Comparison of ENCODE assay signal across 8 cellular contexts in genomic region chr15:78872972-78873795, GRCh38. TPM values are rescaled to one million over a fixed set of nuclear protein-coding genes. Genes with fewer than 3 reads are reported as not detected.
A peak's percentile ranks its signal among the peaks of the same experiment; 100 is the strongest.
DNase-seq lines count a peak whose midpoint lies in the region; ATAC-seq and TF ChIP-seq lines count a peak whose summit lies in the region.

No MANE protein-coding gene starts in this region.

- peak overlapping the region; percentile 100 for H3K27ac ChIP-seq in HUES6 (ENCODE audit: low read depth, low read length)

- no peaks in the 10 kb centered on the region for H3K9me3 ChIP-seq in HUES6 (ENCODE audit: control insufficient read depth, insufficient read depth, low read depth, low read length)

- TF ChIP-seq CTCF in epithelial cell of esophagus (IDR thresholded peaks at IDR 0.05; ENCODE audit: insufficient read depth, low read depth, low read length, missing control alignments) = peak; percentile 36

- H3K4me3 ChIP-seq in HUES6 (ENCODE audit: low read depth, low read length) (peak overlapping the region; percentile 100), epithelial cell of esophagus (ENCODE audit: low read length) (peak overlapping the region; percentile 96)

- peaks cover 4% of the 10 kb centered on the region; the same call in 1 of the 2 replicates for H3K36me3 ChIP-seq in HUES6 (ENCODE audit: control insufficient read depth, insufficient read depth, low read length)

- no peaks in the 10 kb centered on the region for H3K27me3 ChIP-seq in HUES6 (ENCODE audit: control insufficient read depth, insufficient read depth, low read length)

- peaks cover 32% of the 10 kb centered on the region for H3K4me1 ChIP-seq in HUES6 (ENCODE audit: control insufficient read depth, insufficient read depth, low read length)

- DNase-seq in D341Med (ENCODE audit: low spot score) = peak; percentile 85
- DNase-seq in NOMO-1 treated with dmso at 0.1 percent for 144 hours (lab: John Stamatoyannopoulos, UW; ENCODE audit: unreplicated experiment) = peak; percentile 76
- peak; percentile 79 for DNase-seq in activated T-cell treated with anti-CD3 and anti-CD28 coated beads for 1 hour (ENCODE audit: low read depth)
- peak; percentile 89 for DNase-seq in epithelial cell of esophagus (ENCODE audit: low read depth)
- DNase-seq in mucosa of gallbladder (ENCODE audit: low spot score) = peak; percentile 82
- DNase-seq in stimulated activated CD8-positive, alpha-beta memory T cell treated with anti-CD3 and anti-CD28 coated beads, Interleukin-4, amount 100 ng/mL, for 1 hour (ENCODE audit: low read depth in 2 of 2, low spot score in 1 of 2) = peak; percentile 67 to 81

- ATAC-seq in GM21390 (IDR thresholded peaks at IDR 0.05; ENCODE audit: unreplicated experiment) = peak; percentile 63

- H3K9ac ChIP-seq in HUES6 (ENCODE audit: low read length) = peak overlapping the region; percentile 100

RNA-seq across cellular contexts. Expression of gene MORF4L1, which starts 0.5 kb away (rescaled TPM):
- 309 TPM for total RNA-seq in mucosa of gallbladder

Comparison
In these comparisons a context has a peak if more than half of its experiments do, and no peak if none do; other contexts are left out.
1. Peak in every context shown above with its lines: DNase-seq, ATAC-seq, H3K4me3 ChIP-seq and H3K27ac ChIP-seq.